ENCODE assay signal across 19 cellular contexts in genomic region chr17:44773140-44773539, GRCh38. TPM values are rescaled to one million over a fixed set of nuclear protein-coding genes. Genes with fewer than 3 reads are reported as not detected.
"Had no signal": no experiment of that assay in that cellular context is flagged by ENCODE, and none has a peak within 500 bp of the region (broad histone marks: within the 10 kb centered on the region; RNA-seq: fewer than 3 reads in every experiment).

No MANE protein-coding gene starts in this region.

- H3K4me3 Mint-ChIP-seq: stimulated activated naive CD8-positive, alpha-beta T cell treated with anti-CD3 and anti-CD28 coated beads, Interleukin-15, Interleukin-2, amounts not matched to agents 100 ng/mL and 50 ng/mL, for 24 hours had no signal

- DNase-seq: effector memory CD4-positive, alpha-beta T cell; hippocampal formation; kidney glomerular epithelial cell; naive thymus-derived CD4-positive, alpha-beta T cell; nucleus accumbens; stimulated activated CD4-positive, alpha-beta T cell treated with anti-CD3 and anti-CD28 coated beads, Interleukin-4, amount 100 ng/mL, for 24 hours; tibial artery; uterus had no signal

- H3K27me3 ChIP-seq: heart left ventricle, pancreas, uterus had no signal

- H3K27ac ChIP-seq: heart left ventricle, pancreas, tibial artery, upper lobe of left lung, uterus had no signal

- H3K36me3 ChIP-seq: heart left ventricle, pancreas, tibial artery, upper lobe of left lung, uterus had no signal

- H3K27ac Mint-ChIP-seq: naive thymus-derived CD4-positive, alpha-beta T cell; progenitor cell of endocrine pancreas; stimulated activated memory B cell treated with anti-CD40 and anti-IgM and Interleukin-4, amounts not matched to agents 10 μg/mL and 1 μg/mL and 100 μg/mL, for 72 hours; stimulated activated naive CD8-positive, alpha-beta T cell treated with anti-CD3 and anti-CD28 coated beads, Interleukin-15, Interleukin-2, amounts not matched to agents 100 ng/mL and 50 ng/mL, for 24 hours had no signal

- H3K4me3 ChIP-seq: heart left ventricle, pancreas, smooth muscle cell, tibial artery, upper lobe of left lung, uterus had no signal

- FAIRE-seq: endometrium, frontal cortex, islet of Langerhans, pancreas had no signal

- H3K36me3 Mint-ChIP-seq: naive thymus-derived CD4-positive, alpha-beta T cell; stimulated activated memory B cell treated with anti-CD40 and anti-IgM and Interleukin-4, amounts not matched to agents 10 μg/mL and 1 μg/mL and 100 μg/mL, for 72 hours had no signal

- H3K9me3 Mint-ChIP-seq: naive thymus-derived CD4-positive, alpha-beta T cell; stimulated activated memory B cell treated with anti-CD40 and anti-IgM and Interleukin-4, amounts not matched to agents 10 μg/mL and 1 μg/mL and 100 μg/mL, for 72 hours; stimulated activated naive CD8-positive, alpha-beta T cell treated with anti-CD3 and anti-CD28 coated beads, Interleukin-15, Interleukin-2, amounts not matched to agents 100 ng/mL and 50 ng/mL, for 24 hours had no signal

- H3K4me2 ChIP-seq: smooth muscle cell had no signal

RNA-seq across cellular contexts. Expression of gene ADAM11, which starts 14.4 kb away (rescaled TPM):
- total RNA-seq: smooth muscle cell had no signal

RNA-seq across cellular contexts. Expression of gene GJC1, which starts 56.9 kb away (rescaled TPM):
- total RNA-seq: mononuclear cell had no signal
- polyA plus RNA-seq: naive thymus-derived CD4-positive, alpha-beta T cell had no signal
